In genomic region chr17:73300392-73300791, GRCh38 we compare ENCODE assay signal across 31 cellular contexts. TPM values are rescaled to one million over a fixed set of nuclear protein-coding genes. Genes with fewer than 3 reads are reported as not detected.
DNase-seq lines count a peak whose midpoint lies in the region; ATAC-seq and TF ChIP-seq lines count a peak whose summit lies in the region.
"Had no signal": no experiment of that assay in that cellular context is flagged by ENCODE, and none has a peak within 500 bp of the region (broad histone marks: within the 10 kb centered on the region; RNA-seq: fewer than 3 reads in every experiment).

No MANE protein-coding gene starts in this region.

- H3K36me3 Mint-ChIP-seq in osteocyte (ENCODE audit: unreplicated experiment): peaks cover 1% of the 10 kb centered on the region
- H3K36me3 Mint-ChIP-seq: activated CD8-positive, alpha-beta memory T cell treated with anti-CD3 and anti-CD28 coated beads, Interleukin-2, amount 10 ng/mL, durations not matched to agents 7 days and 5 days had no signal

- H3K9me3 Mint-ChIP-seq in osteocyte (ENCODE audit: unreplicated experiment): no peaks in the 10 kb centered on the region
- H3K9me3 Mint-ChIP-seq: activated naive CD8-positive, alpha-beta T cell treated with anti-CD3 and anti-CD28 coated beads, Interleukin-2, amount 50 U/mL, for 24 hours; central memory CD8-positive, alpha-beta T cell; stimulated activated naive CD8-positive, alpha-beta T cell treated with anti-CD3 and anti-CD28 coated beads, Interleukin-15, Interleukin-2, amounts not matched to agents 100 ng/mL and 50 ng/mL, for 24 hours had no signal

- H3K27me3 ChIP-seq in esophagus muscularis mucosa (no peaks in the 10 kb centered on the region), upper lobe of right lung (no peaks in the 10 kb centered on the region)
- H3K27me3 ChIP-seq: foreskin keratinocyte, tibial artery had no signal

- TF ChIP-seq CTCF in esophagus muscularis mucosa (IDR thresholded peaks at IDR 0.05): no peak
- TF ChIP-seq CTCF in osteocyte (IDR thresholded peaks at IDR 0.05): no peak
- TF ChIP-seq CTCF in upper lobe of right lung (IDR thresholded peaks at IDR 0.05): no peak

- peaks cover 54% of the 10 kb centered on the region for H3K4me1 Mint-ChIP-seq in osteocyte (ENCODE audit: unreplicated experiment)
- H3K4me1 Mint-ChIP-seq: activated naive CD8-positive, alpha-beta T cell treated with anti-CD3 and anti-CD28 coated beads, Interleukin-2, amount 50 U/mL, for 24 hours; central memory CD8-positive, alpha-beta T cell had no signal

- H3K9me3 ChIP-seq in esophagus muscularis mucosa: no peaks in the 10 kb centered on the region
- H3K9me3 ChIP-seq in upper lobe of right lung: no peaks in the 10 kb centered on the region
- H3K9me3 ChIP-seq: SK-N-SH, tibial artery had no signal

- 81% methylated on average over 3 of the region's 3 CpGs for WGBS in esophagus muscularis mucosa

- no peak for TF ChIP-seq POLR2A in esophagus muscularis mucosa (IDR thresholded peaks at IDR 0.05; ENCODE audit: low read depth)

- H3K4me3 ChIP-seq in esophagus muscularis mucosa: no peak overlapping the region
- no peak overlapping the region for H3K4me3 ChIP-seq in upper lobe of right lung
- H3K4me3 ChIP-seq: tibial artery had no signal

- DNase-seq in NCI-H510A treated with DMSO at 0.1 percent for 48 hours (lab: John Stamatoyannopoulos, UW): peak; percentile 26
- no peak for DNase-seq in NCI-H510A (lab: John Stamatoyannopoulos, UW)
- DNase-seq in esophagus muscularis mucosa (ENCODE audit: extremely low spot score): no peak
- no peak for DNase-seq in osteocyte (ENCODE audit: extremely low spot score, unreplicated experiment)
- no peak for DNase-seq in upper lobe of right lung
- DNase-seq in D341Med (ENCODE audit: low spot score): no peak
- no peak for DNase-seq in NCI-H446 treated with DMSO at 0.1 percent for 48 hours (lab: John Stamatoyannopoulos, UW)
- no peak for DNase-seq in dermis blood vessel endothelial cell
- DNase-seq: activated CD4-positive, CD25-positive, alpha-beta regulatory T cell; activated CD8-positive, alpha-beta memory T cell treated with anti-CD3 and anti-CD28 coated beads, Interleukin-2, amount 10 ng/mL, durations not matched to agents 7 days and 5 days; activated gamma-delta T cell treated with Interleukin-2 at 50 U/mL for 16 hours; activated naive CD8-positive, alpha-beta T cell treated with anti-CD3 and anti-CD28 coated beads, Interleukin-2, amount 50 U/mL, for 24 hours; activated T-cell treated with anti-CD3 and anti-CD28 coated beads, Interleukin-2, amount 50 U/mL, for 48 hours; DND-41; foreskin keratinocyte; NCI-H1436 treated with DMSO at 0.1 percent for 48 hours; NCI-H2081 treated with DMSO at 0.1 percent for 48 hours; NCI-H345; NCI-H774; SK-N-SH; stimulated activated CD4-positive, alpha-beta T cell treated with anti-CD3 and anti-CD28 coated beads, Interleukin-1b, Interleukin-23, amount 100 ng/mL, for 48 hours; tibial artery had no signal

- H3K27me3 Mint-ChIP-seq in osteocyte (ENCODE audit: unreplicated experiment): no peaks in the 10 kb centered on the region

- H3K4me1 ChIP-seq in esophagus muscularis mucosa (peaks cover 69 to 87% (median 79%) of the 10 kb centered on the region in 4 donors), upper lobe of right lung (peaks cover 55% of the 10 kb centered on the region)

- H3K27ac Mint-ChIP-seq in osteocyte (ENCODE audit: unreplicated experiment): peak overlapping the region; percentile 27
- H3K27ac Mint-ChIP-seq: activated CD8-positive, alpha-beta memory T cell treated with anti-CD3 and anti-CD28 coated beads, Interleukin-2, amount 10 ng/mL, durations not matched to agents 7 days and 5 days; activated naive CD8-positive, alpha-beta T cell treated with anti-CD3 and anti-CD28 coated beads, Interleukin-2, amount 50 U/mL, for 24 hours; stimulated activated naive CD8-positive, alpha-beta T cell treated with anti-CD3 and anti-CD28 coated beads, Interleukin-15, Interleukin-2, amounts not matched to agents 100 ng/mL and 50 ng/mL, for 24 hours had no signal

- H3K27ac ChIP-seq in esophagus muscularis mucosa (replicated peaks in 1 of 4) (peak overlapping the region in 3 of 4 donors; percentile 10 to 61 (median 60)), upper lobe of right lung (no peak overlapping the region)
- H3K27ac ChIP-seq: 22Rv1, C4-2B, foreskin keratinocyte, tibial artery had no signal

- TF ChIP-seq EP300 in esophagus muscularis mucosa (IDR thresholded peaks at IDR 0.05): no peak

- intact Hi-C loops in esophagus muscularis mucosa (cut with DNase I) (no loop called here), upper lobe of right lung (cut with DNase I) (no loop called here)

- peak; percentile 2 for ATAC-seq in upper lobe of right lung
- ATAC-seq: activated CD8-positive, alpha-beta memory T cell treated with anti-CD3 and anti-CD28 coated beads, Interleukin-2, amount 10 ng/mL, durations not matched to agents 7 days and 5 days; activated naive CD8-positive, alpha-beta T cell treated with anti-CD3 and anti-CD28 coated beads, Interleukin-2, amount 50 U/mL, for 24 hours; esophagus mucosa; foreskin keratinocyte had no signal

- no peak overlapping the region for H3K4me3 Mint-ChIP-seq in osteocyte (ENCODE audit: unreplicated experiment)
- H3K4me3 Mint-ChIP-seq: activated CD8-positive, alpha-beta memory T cell treated with anti-CD3 and anti-CD28 coated beads, Interleukin-2, amount 10 ng/mL, durations not matched to agents 7 days and 5 days; activated naive CD8-positive, alpha-beta T cell treated with anti-CD3 and anti-CD28 coated beads, Interleukin-2, amount 50 U/mL, for 24 hours; central memory CD8-positive, alpha-beta T cell; stimulated activated naive CD8-positive, alpha-beta T cell treated with anti-CD3 and anti-CD28 coated beads, Interleukin-15, Interleukin-2, amounts not matched to agents 100 ng/mL and 50 ng/mL, for 24 hours had no signal

- H3K36me3 ChIP-seq in esophagus muscularis mucosa (no peaks in the 10 kb centered on the region), upper lobe of right lung (no peaks in the 10 kb centered on the region)
- H3K36me3 ChIP-seq: tibial artery had no signal

RNA-seq across cellular contexts. Expression of gene CDC42EP4, which starts 11.4 kb away (rescaled TPM):
- 100 to 1,000 TPM in 2 of 4 donors, 10 to 100 TPM in 2; 48.6 to 129 (median 104) TPM for total RNA-seq in esophagus muscularis mucosa
- 32.0 and 32.7 TPM in 2 replicates for total RNA-seq in osteocyte
- total RNA-seq in upper lobe of right lung: 59.0 TPM
- total RNA-seq in dermis blood vessel endothelial cell: 13.8 and 16.3 TPM in 2 replicates

RNA-seq across cellular contexts. Expression of gene CPSF4L, which starts 38.7 kb away (rescaled TPM):
- total RNA-seq in esophagus muscularis mucosa (not detected), osteocyte (not detected in 2 replicates), upper lobe of right lung (not detected), dermis blood vessel endothelial cell (not detected in 2 replicates)
- total RNA-seq: activated CD8-positive, alpha-beta memory T cell treated with anti-CD3 and anti-CD28 coated beads, Interleukin-2, amount 10 ng/mL, durations not matched to agents 7 days and 5 days; dermis microvascular lymphatic vessel endothelial cell; esophagus mucosa; foreskin keratinocyte; kidney epithelial cell; lung microvascular endothelial cell; T-helper 1 cell treated with Interleukin-12 subunit alpha and Interleukin-12 subunit beta and Interleukin-4 antibody, amounts not matched to agents 30 ng/mL and 1 ng/mL, for 36 hours had no signal
